ENCODE assay signal across 16 cellular contexts in the genomic region with DNA sequence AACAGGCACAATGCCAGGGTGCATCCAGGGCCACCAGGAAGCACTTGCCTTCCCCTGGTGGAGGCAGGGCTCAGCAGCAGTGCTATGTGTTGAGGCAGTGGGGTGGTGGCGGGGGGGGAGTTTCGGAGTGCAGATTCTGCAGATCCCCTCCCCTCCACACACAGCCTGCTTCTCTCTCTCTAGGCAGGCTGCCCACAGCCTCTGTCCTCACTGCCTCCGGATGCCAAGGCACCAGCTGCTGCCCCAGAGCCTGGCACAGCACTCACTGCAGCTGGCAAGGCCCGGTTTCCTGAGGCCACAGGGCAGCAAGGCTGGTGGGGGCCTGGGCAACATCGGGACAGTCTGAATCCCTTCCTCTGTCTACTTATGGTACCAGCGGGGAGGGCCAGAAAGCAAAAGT. TPM values are rescaled to one million over a fixed set of nuclear protein-coding genes. Genes with fewer than 3 reads are reported as not detected.
A peak's percentile ranks its signal among the peaks of the same experiment; 100 is the strongest.
DNase-seq lines count a peak whose midpoint lies in the region; ATAC-seq and TF ChIP-seq lines count a peak whose summit lies in the region.
"Had no signal": no experiment of that assay in that cellular context is flagged by ENCODE, and none has a peak within 500 bp of the region (broad histone marks: within the 10 kb centered on the region; RNA-seq: fewer than 3 reads in every experiment).

No MANE protein-coding gene starts in this region.

- intact Hi-C loops in natural killer cell (cut with micrococcal nuclease) (no loop called here), heart left ventricle (cut with DNase I) (loop anchor here in 3 of 10 donors (5.0 kb wide), 1 partner anchor 35 kb away; the partner anchor contains the start of gene NRXN2 (in 3 of the 3)), OCI-LY7 (cut with micrococcal nuclease; ENCODE audit: unreplicated experiment) (loop anchor here (5.0 kb wide), 1 partner anchor 55 kb away; the partner anchor contains the start of gene RASGRP2)
- intact Hi-C loops in naive thymus-derived CD4-positive, alpha-beta T cell (cut with micrococcal nuclease), result loop anchor here in 1 of 2 donors (5.0 kb wide), 1 partner anchor 325 kb away; the partner anchor contains the start of gene ARL2

- H4K20me1 ChIP-seq in osteoblast (ENCODE audit: insufficient read depth, low read length) (no peaks in the 10 kb centered on the region), OCI-LY7 (ENCODE audit: insufficient read depth, low read length) (no peaks in the 10 kb centered on the region)

- no TSS peak for BruUV-seq in OCI-LY7 (replicated peaks; lab: Mats Ljungman, UMichigan)

- H3K27ac Mint-ChIP-seq in natural killer cell treated with Interleukin-12 subunit alpha and Interleukin-12 subunit beta and Interleukin-15 and Interleukin-18, amount 100 ng/mL, for 72 hours, result peak overlapping the region; percentile 16 to 63
- no peak overlapping the region for H3K27ac Mint-ChIP-seq in natural killer cell
- H3K27ac Mint-ChIP-seq in naive thymus-derived CD4-positive, alpha-beta T cell, result peak overlapping the region in 1 of 9 donors; percentile 10
- H3K27ac Mint-ChIP-seq: activated CD4-positive, alpha-beta T cell treated with anti-CD3 and anti-CD28 coated beads, Interleukin-2, amount 10 ng/mL, durations not matched to agents 7 days and 5 days; T-helper 2 cell treated with Interferon-gamma antibody and Interleukin-4, amounts not matched to agents 5 μg/mL and 100 μg/mL, for 36 hours had no signal

- H3K9me3 Mint-ChIP-seq in natural killer cell treated with Interleukin-12 subunit alpha and Interleukin-12 subunit beta and Interleukin-15 and Interleukin-18, amount 100 ng/mL, for 72 hours, result no peaks in the 10 kb centered on the region
- no peaks in the 10 kb centered on the region for H3K9me3 Mint-ChIP-seq in natural killer cell
- H3K9me3 Mint-ChIP-seq in naive thymus-derived CD4-positive, alpha-beta T cell, result no peaks in the 10 kb centered on the region
- H3K9me3 Mint-ChIP-seq: activated CD4-positive, alpha-beta T cell treated with anti-CD3 and anti-CD28 coated beads, Interleukin-2, amount 10 ng/mL, durations not matched to agents 7 days and 5 days; T-helper 2 cell treated with Interferon-gamma antibody and Interleukin-4, amounts not matched to agents 5 μg/mL and 100 μg/mL, for 36 hours had no signal

- no peaks in the 10 kb centered on the region for H3K36me3 Mint-ChIP-seq in natural killer cell treated with Interleukin-12 subunit alpha and Interleukin-12 subunit beta and Interleukin-15 and Interleukin-18, amount 100 ng/mL, for 72 hours
- no peaks in the 10 kb centered on the region for H3K36me3 Mint-ChIP-seq in natural killer cell
- H3K36me3 Mint-ChIP-seq in naive thymus-derived CD4-positive, alpha-beta T cell, result no peaks in the 10 kb centered on the region

- H3K27me3 ChIP-seq in heart left ventricle (no peaks in the 10 kb centered on the region), osteoblast (ENCODE audit: insufficient read depth, low read length) (peaks cover 25% of the 10 kb centered on the region), SJCRH30 (0 out of 2 replicates have a peak, but pooled peaks cover 3% of the 10 kb centered on the region)
- H3K27me3 ChIP-seq in naive thymus-derived CD4-positive, alpha-beta T cell (ENCODE audit: control insufficient read depth in 2 of 2, insufficient read depth in 2 of 2, low read length in 2 of 2), result no peaks in the 10 kb centered on the region

- H3K4me3 Mint-ChIP-seq in natural killer cell treated with Interleukin-12 subunit alpha and Interleukin-12 subunit beta and Interleukin-15 and Interleukin-18, amount 100 ng/mL, for 72 hours, result no peak overlapping the region
- H3K4me3 Mint-ChIP-seq in natural killer cell, result no peak overlapping the region
- no peak overlapping the region for H3K4me3 Mint-ChIP-seq in naive thymus-derived CD4-positive, alpha-beta T cell
- H3K4me3 Mint-ChIP-seq: activated CD4-positive, alpha-beta T cell treated with anti-CD3 and anti-CD28 coated beads, Interleukin-2, amount 10 ng/mL, durations not matched to agents 7 days and 5 days; T-helper 2 cell treated with Interferon-gamma antibody and Interleukin-4, amounts not matched to agents 5 μg/mL and 100 μg/mL, for 36 hours had no signal

- WGBS in heart left ventricle, 4 donors, result 65 to 76% (median 74%) methylated on average over 5 to 6 of the region's 6 CpGs

- no peak overlapping the region for H3K4me2 ChIP-seq in osteoblast (ENCODE audit: insufficient read depth, low read length)
- no peak overlapping the region for H3K4me2 ChIP-seq in OCI-LY7 (ENCODE audit: low read length)
- H3K4me2 ChIP-seq: KMS-11 had no signal

- CTCF ChIA-PET in naive thymus-derived CD4-positive, alpha-beta T cell (lab: Charles Lee), result interaction anchor here (1.0 kb wide), 1 partner anchor 38 kb away, joined by 3 read pairs; no protein-coding TSS in a partner anchor
- CTCF ChIA-PET in OCI-LY7 (lab: Charles Lee; ENCODE audit: unreplicated experiment), result no interaction called here

- DNase-seq in natural killer cell treated with Interleukin-12 subunit alpha and Interleukin-12 subunit beta and Interleukin-15 and Interleukin-18, amount 100 ng/mL, for 72 hours (ENCODE audit: low spot score), result no peak
- DNase-seq in natural killer cell (no peak), heart left ventricle (peak in 4 of 5 donors; percentile 47 to 85 (median 64)), osteoblast (ENCODE audit: insufficient read length, low spot score, missing footprints) (peak; percentile 37), OCI-LY7 (ENCODE audit: low spot score) (no peak), HK-2 (ENCODE audit: unreplicated experiment) (no peak), SJCRH30 (no peak)
- DNase-seq in naive thymus-derived CD4-positive, alpha-beta T cell, result no peak
- DNase-seq: activated CD4-positive, alpha-beta T cell treated with anti-CD3 and anti-CD28 coated beads, Interleukin-2, amount 10 ng/mL, durations not matched to agents 7 days and 5 days; activated effector memory CD4-positive, alpha-beta T cell treated with Interleukin-2 at 50 U/mL for 16 hours; DMS79 treated with DMSO at 0.1 percent for 48 hours; erythroblast; stimulated activated CD4-positive, alpha-beta T cell treated with anti-CD3 and anti-CD28 coated beads, Interleukin-12 subunit alpha, Interleukin-12 subunit beta, amount 100 ng/mL, for 4 hours had no signal

- peaks cover 12 to 16% of the 10 kb centered on the region in 2 donors for H3K27me3 Mint-ChIP-seq in natural killer cell treated with Interleukin-12 subunit alpha and Interleukin-12 subunit beta and Interleukin-15 and Interleukin-18, amount 100 ng/mL, for 72 hours
- H3K27me3 Mint-ChIP-seq in natural killer cell (ENCODE audit: low read depth in 2 of 2), result peaks cover 13 to 23% of the 10 kb centered on the region in 2 donors
- peaks cover 2 to 26% (median 6%) of the 10 kb centered on the region in 5 donors for H3K27me3 Mint-ChIP-seq in naive thymus-derived CD4-positive, alpha-beta T cell

- H3K4me1 ChIP-seq in heart left ventricle (peaks cover 0 to 26% (median 12%) of the 10 kb centered on the region in 12 donors), osteoblast (ENCODE audit: insufficient read depth, low read length) (peaks cover 5% of the 10 kb centered on the region), OCI-LY7 (ENCODE audit: insufficient read depth, low read length, poor library complexity, severe bottlenecking) (peaks cover 15% of the 10 kb centered on the region), SJCRH30 (no peaks in the 10 kb centered on the region)
- H3K4me1 ChIP-seq in naive thymus-derived CD4-positive, alpha-beta T cell (ENCODE audit: control insufficient read depth in 2 of 2, insufficient read depth in 2 of 2, low read length in 2 of 2), result peaks cover 6 to 7% of the 10 kb centered on the region in 2 donors

- H3K79me2 ChIP-seq in osteoblast (ENCODE audit: insufficient read depth, low read length) (no peaks in the 10 kb centered on the region), OCI-LY7 (ENCODE audit: insufficient read depth, low read depth, low read length) (no peaks in the 10 kb centered on the region)

- ATAC-seq in natural killer cell treated with Interleukin-12 subunit alpha and Interleukin-12 subunit beta and Interleukin-15 and Interleukin-18, amount 100 ng/mL, for 72 hours, result no peak
- ATAC-seq in natural killer cell, result no peak
- ATAC-seq in heart left ventricle, result peak in 1 of 4 donors; percentile 38
- no peak for ATAC-seq in naive thymus-derived CD4-positive, alpha-beta T cell

- H2AFZ ChIP-seq in osteoblast (ENCODE audit: low read length) (no peak overlapping the region), OCI-LY7 (ENCODE audit: low read length) (no peak overlapping the region)

- no peak for TF ChIP-seq CTCF in natural killer cell (IDR thresholded peaks at IDR 0.05)
- no peak for TF ChIP-seq CTCF in heart left ventricle (IDR thresholded peaks at IDR 0.05)
- no peak for TF ChIP-seq CTCF in osteoblast (IDR thresholded peaks at IDR 0.05; ENCODE audit: extremely low read depth, low read depth, low read length)
- no peak for TF ChIP-seq CTCF in OCI-LY7 (conservative IDR thresholded peaks at IDR 0.05; ENCODE audit: low read length)

- H3K4me1 Mint-ChIP-seq in natural killer cell treated with Interleukin-12 subunit alpha and Interleukin-12 subunit beta and Interleukin-15 and Interleukin-18, amount 100 ng/mL, for 72 hours (ENCODE audit: low read depth in 2 of 2), result peaks cover 15 to 16% of the 10 kb centered on the region in 2 donors
- peaks cover 11 to 19% of the 10 kb centered on the region in 2 donors for H3K4me1 Mint-ChIP-seq in natural killer cell
- H3K4me1 Mint-ChIP-seq in naive thymus-derived CD4-positive, alpha-beta T cell, result peaks cover 0 to 21% (median 14%) of the 10 kb centered on the region in 7 donors

- H3K27ac ChIP-seq in heart left ventricle (peak overlapping the region in 4 of 12 donors; percentile 57 to 72 (median 68)), osteoblast (ENCODE audit: low read depth, low read length) (no peak overlapping the region), OCI-LY7 (ENCODE audit: low read depth, low read length, poor library complexity, severe bottlenecking) (no peak overlapping the region), SJCRH30 (no peak overlapping the region)
- no peak overlapping the region for H3K27ac ChIP-seq in naive thymus-derived CD4-positive, alpha-beta T cell (ENCODE audit: low read depth, low read length)
- H3K27ac ChIP-seq: KMS-11 had no signal

- no peak overlapping the region for H3K4me3 ChIP-seq in heart left ventricle
- H3K4me3 ChIP-seq in osteoblast (ENCODE audit: insufficient read depth, low read length), result no peak overlapping the region
- no peak overlapping the region for H3K4me3 ChIP-seq in naive thymus-derived CD4-positive, alpha-beta T cell (ENCODE audit: low read length)
- no peak overlapping the region for H3K4me3 ChIP-seq in OCI-LY7 (ENCODE audit: low read depth, low read length, poor library complexity, severe bottlenecking)
- no peak overlapping the region for H3K4me3 ChIP-seq in SJCRH30

- no peaks in the 10 kb centered on the region for H3K9me3 ChIP-seq in heart left ventricle
- no peaks in the 10 kb centered on the region for H3K9me3 ChIP-seq in osteoblast (ENCODE audit: low read depth, low read length)
- no peaks in the 10 kb centered on the region for H3K9me3 ChIP-seq in naive thymus-derived CD4-positive, alpha-beta T cell (ENCODE audit: control insufficient read depth in 2 of 3, low read length in 3 of 3)
- no peaks in the 10 kb centered on the region for H3K9me3 ChIP-seq in OCI-LY7 (ENCODE audit: low read length)
- no peaks in the 10 kb centered on the region for H3K9me3 ChIP-seq in SJCRH30 (replicated peaks)

- H3K36me3 ChIP-seq in heart left ventricle (no peaks in the 10 kb centered on the region), osteoblast (ENCODE audit: insufficient read depth, low read length) (no peaks in the 10 kb centered on the region), OCI-LY7 (ENCODE audit: insufficient read depth, low read length) (no peaks in the 10 kb centered on the region), SJCRH30 (no peaks in the 10 kb centered on the region)
- H3K36me3 ChIP-seq in naive thymus-derived CD4-positive, alpha-beta T cell (ENCODE audit: control insufficient read depth in 2 of 3, insufficient read depth in 3 of 3, low read length in 3 of 3), result no peaks in the 10 kb centered on the region

- no peak for TF ChIP-seq POLR2A in heart left ventricle (IDR thresholded peaks at IDR 0.05)

- POLR2A ChIA-PET in naive thymus-derived CD4-positive, alpha-beta T cell (lab: Charles Lee), result no interaction called here
- POLR2A ChIA-PET in OCI-LY7 (lab: Charles Lee), result no interaction called here

- H3K9me2 ChIP-seq in OCI-LY7 (ENCODE audit: insufficient read depth, low read length), result no peaks in the 10 kb centered on the region

RNA-seq across cellular contexts. Expression of gene NRXN2, which starts 35.8 kb away (rescaled TPM):
- 1 to 10 TPM in 1 of 2 donors, under 1 TPM in 1; 0.74 to 1.3 TPM for total RNA-seq in natural killer cell treated with Interleukin-12 subunit alpha and Interleukin-12 subunit beta and Interleukin-15 and Interleukin-18, amount 100 ng/mL, for 72 hours
- total RNA-seq in natural killer cell (1 to 10 TPM; 2.9 to 9.6 (median 7.7) TPM), heart left ventricle (1 to 10 TPM in 4 of 9 donors, under 1 TPM in 4, not detected in 1; 0.62 to 5.5 (median 1.3) TPM), osteoblast (62.5 and 90.1 TPM in 2 replicates), OCI-LY7 (2022) (1.6 and 3.3 TPM in 2 replicates)
- polyA plus RNA-seq in heart left ventricle, result under 1 TPM; 0.42 to 0.65 TPM
- total RNA-seq in naive thymus-derived CD4-positive, alpha-beta T cell, result under 1 TPM in 3 of 5 experiments, not detected in 2; 0.07 to 0.71 (median 0.27) TPM
- polyA plus RNA-seq in naive thymus-derived CD4-positive, alpha-beta T cell, result not detected
- total RNA-seq in OCI-LY7 (2014; rRNA removed; shearing (Covaris generic)), result 2.2 and 2.4 TPM in 2 replicates
- 0.08 and 0.51 TPM in 2 replicates for total RNA-seq in SJCRH30 (2014; rRNA removed; shearing (Covaris generic))
- polyA plus RNA-seq: AG04450 had no signal

RNA-seq across cellular contexts. Expression of gene RASGRP2, which starts 56.7 kb away (rescaled TPM):
- total RNA-seq in natural killer cell treated with Interleukin-12 subunit alpha and Interleukin-12 subunit beta and Interleukin-15 and Interleukin-18, amount 100 ng/mL, for 72 hours, result 10 to 100 TPM; 13.6 to 27.7 TPM
- 100 to 1,000 TPM; 371 to 417 (median 394) TPM for total RNA-seq in natural killer cell
- 10 to 100 TPM; 22.2 to 34.0 (median 28.1) TPM for total RNA-seq in heart left ventricle
- 10 to 100 TPM; 16.2 to 78.9 TPM for polyA plus RNA-seq in heart left ventricle
- 0.29 TPM in 1 of 2 replicates, not detected in the other for total RNA-seq in osteoblast
- 100 to 1,000 TPM; 211 to 697 (median 654) TPM for total RNA-seq in naive thymus-derived CD4-positive, alpha-beta T cell
- polyA plus RNA-seq in naive thymus-derived CD4-positive, alpha-beta T cell, result 100 to 1,000 TPM; 197 to 312 TPM
- 127 and 145 TPM in 2 replicates for total RNA-seq in OCI-LY7 (2014; rRNA removed; shearing (Covaris generic))
- total RNA-seq in OCI-LY7 (2022), result 195 and 205 TPM in 2 replicates
- 0.42 and 0.46 TPM in 2 replicates for total RNA-seq in SJCRH30 (2014; rRNA removed; shearing (Covaris generic))

Comparison
In these comparisons a context has a peak if more than half of its experiments do, and no peak if none do; other contexts are left out.
1. H3K27ac Mint-ChIP-seq: peak in natural killer cell treated with Interleukin-12 subunit alpha and Interleukin-12 subunit beta and Interleukin-15 and Interleukin-18, amount 100 ng/mL, for 72 hours (2 of 2); none in natural killer cell (0 of 2).
2. DNase-seq: peak in heart left ventricle (4 of 5) and osteoblast (single experiment); none in natural killer cell treated with Interleukin-12 subunit alpha and Interleukin-12 subunit beta and Interleukin-15 and Interleukin-18, amount 100 ng/mL, for 72 hours (single experiment), natural killer cell (single experiment), naive thymus-derived CD4-positive, alpha-beta T cell (0 of 9), OCI-LY7 (single experiment), HK-2 (single experiment) and SJCRH30 (0 of 2).
3. RNA of gene RASGRP2, which starts 56.7 kb away (total RNA-seq): 211 to 697 TPM in naive thymus-derived CD4-positive, alpha-beta T cell, 371 to 417 TPM in natural killer cell, 127 to 205 TPM in OCI-LY7, 22.2 to 34.0 TPM in heart left ventricle and 13.6 to 27.7 TPM in natural killer cell treated with Interleukin-12 subunit alpha and Interleukin-12 subunit beta and Interleukin-15 and Interleukin-18, amount 100 ng/mL, for 72 hours; 0.42 to 0.46 TPM in SJCRH30 and 0.29 TPM in osteoblast; every median in the first group is over 10 times any median in the second.